Comparison of ENCODE assay signal across 5 cellular contexts in genomic region chr1:147752531-147752930, GRCh38. TPM values are rescaled to one million over a fixed set of nuclear protein-coding genes. Genes with fewer than 3 reads are reported as not detected.
"Had no signal": no experiment of that assay in that cellular context is flagged by ENCODE, and none has a peak within 500 bp of the region (broad histone marks: within the 10 kb centered on the region; RNA-seq: fewer than 3 reads in every experiment).

No MANE protein-coding gene starts in this region.

- H3K9ac ChIP-seq: GM23248 had no signal

- ATAC-seq: K562 had no signal

- H3K4me3 ChIP-seq: GM23248, K562 had no signal

- DNase-seq: GM23248, H9, HCEC 1CT, IMR-90 had no signal

- H3K4me3 Mint-ChIP-seq: H9 had no signal

- H3K9me3 Mint-ChIP-seq: H9 had no signal

- H2AFZ ChIP-seq: GM23248 had no signal

- H3K27ac ChIP-seq: GM23248 had no signal

RNA-seq across cellular contexts. Expression of gene GJA5, which starts 7.9 kb away (rescaled TPM):
- total RNA-seq: IMR-90 had no signal
- polyA plus RNA-seq: IMR-90 had no signal
